Comparison of ENCODE assay signal across 8 cellular contexts in the genomic region with DNA sequence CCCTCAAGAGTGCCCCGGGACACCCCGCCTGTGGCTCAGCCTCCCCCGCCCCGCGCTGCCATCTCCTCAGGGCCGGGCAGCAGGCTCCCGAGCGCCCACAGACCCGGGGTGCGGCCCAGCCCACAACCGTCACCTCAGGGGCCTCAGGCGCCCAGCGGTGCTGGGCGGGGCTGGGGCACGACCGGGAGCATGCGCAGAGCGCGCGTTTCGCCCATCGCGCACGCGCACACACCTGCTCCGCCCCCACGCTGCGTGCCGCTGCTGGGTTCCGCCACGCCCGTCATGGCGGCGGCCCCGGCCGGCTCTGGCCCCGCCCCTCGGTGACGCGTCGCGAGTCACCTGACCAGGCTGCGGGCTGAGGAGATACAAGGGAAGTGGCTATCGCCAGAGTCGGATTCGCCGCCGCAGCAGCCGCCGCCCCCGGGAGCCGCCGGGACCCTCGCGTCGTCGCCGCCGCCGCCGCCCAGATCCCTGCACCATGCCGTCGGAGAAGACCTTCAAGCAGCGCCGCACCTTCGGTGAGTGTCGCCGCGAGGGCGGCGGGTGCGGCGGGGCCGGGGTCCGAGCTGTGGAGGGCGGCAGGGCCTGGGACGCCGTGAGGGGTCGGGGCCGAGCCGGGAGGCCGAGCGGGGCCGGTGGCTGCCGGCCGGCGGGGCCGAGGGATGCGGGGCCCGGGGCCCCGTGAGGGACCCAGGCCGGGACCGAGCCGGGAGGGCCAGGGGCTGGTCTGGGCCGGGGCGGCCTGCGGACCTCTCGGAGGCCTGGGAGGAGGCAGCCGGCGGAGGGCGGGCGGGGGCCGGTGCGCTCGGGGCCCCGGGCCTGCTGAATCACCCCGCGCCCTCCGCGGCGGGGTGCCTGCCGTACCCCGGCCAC. TPM values are rescaled to one million over a fixed set of nuclear protein-coding genes. Genes with fewer than 3 reads are reported as not detected.
DNase-seq lines count a peak whose midpoint lies in the region; ATAC-seq and TF ChIP-seq lines count a peak whose summit lies in the region.

A gene (plus strand): TSS at position 387 of the 873 bp plus-strand sequence. CDS start 92 bp downstream, at position 479.

- DNase-seq in AML-193 (lab: John Stamatoyannopoulos, UW) (peak; percentile 84 to 88), NCI-H510A treated with DMSO at 0.1 percent for 48 hours (lab: John Stamatoyannopoulos, UW) (peak; percentile 85), cerebellum (ENCODE audit: low spot score) (peak; percentile 98), kidney glomerular epithelial cell (lab: John Stamatoyannopoulos, UW) (peak; percentile 92)
- peak; percentile 95 to 96 for DNase-seq in activated CD4-positive, alpha-beta T cell treated with anti-CD3 and anti-CD28 coated beads for 24 hours (ENCODE audit: low read depth in 2 of 2)
- DNase-seq in stimulated activated CD4-positive, alpha-beta T cell treated with anti-CD3 and anti-CD28 coated beads, Interleukin-15, amount 100 ng/mL, for 48 hours (ENCODE audit: low read depth in 2 of 2): peak; percentile 91 to 96

- ATAC-seq in HG03432 (IDR thresholded peaks at IDR 0.05; ENCODE audit: unreplicated experiment): peak; percentile 66

- peak; percentile 85 for TF ChIP-seq POLR2A in GM19193 (IDR thresholded peaks at IDR 0.05; ENCODE audit: extremely low read depth, insufficient read depth, insufficient read length)

RNA-seq across cellular contexts. Expression of the gene that starts here (rescaled TPM):
- 36.3 TPM for total RNA-seq in cerebellum

Comparison
In these comparisons a context has a peak if more than half of its experiments do, and no peak if none do; other contexts are left out.
1. Peak in every context shown above with its lines: DNase-seq and ATAC-seq.